Comparison of ENCODE assay signal across 26 cellular contexts in the genomic region with DNA sequence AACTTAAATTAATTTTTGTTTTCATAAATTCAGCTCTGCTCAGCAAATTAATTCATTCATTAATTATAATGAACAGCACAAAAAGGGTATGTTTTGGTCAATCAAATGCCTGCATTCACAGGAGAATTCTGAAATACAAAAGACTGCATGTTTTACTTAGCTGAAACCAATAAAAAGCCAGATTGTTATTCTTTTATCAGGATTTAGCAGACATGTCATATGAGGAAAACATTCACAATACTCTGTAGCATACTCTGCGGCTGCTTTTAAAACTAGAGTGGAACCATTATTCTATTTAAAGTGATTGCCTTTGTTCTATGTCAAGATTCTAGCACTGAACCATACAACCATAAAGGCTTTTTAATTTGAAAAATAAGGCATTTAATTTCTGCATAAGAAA. TPM values are rescaled to one million over a fixed set of nuclear protein-coding genes. Genes with fewer than 3 reads are reported as not detected.
DNase-seq lines count a peak whose midpoint lies in the region; ATAC-seq, FAIRE-seq and TF ChIP-seq lines count a peak whose summit lies in the region.
"Had no signal": no experiment of that assay in that cellular context is flagged by ENCODE, and none has a peak within 500 bp of the region (broad histone marks: within the 10 kb centered on the region; RNA-seq: fewer than 3 reads in every experiment).

No MANE protein-coding gene starts in this region.

- H3K4me3 Mint-ChIP-seq in brain: no peak overlapping the region
- no peak overlapping the region for H3K4me3 Mint-ChIP-seq in activated naive CD4-positive, alpha-beta T cell treated with anti-CD3 and anti-CD28 coated beads for 36 hours
- H3K4me3 Mint-ChIP-seq: CD14-positive monocyte; CD4-positive, alpha-beta memory T cell; CD4-positive, CD25-positive, alpha-beta regulatory T cell; CD8-positive, alpha-beta memory T cell had no signal

- no peak for TF ChIP-seq CTCF in brain (conservative IDR thresholded peaks at IDR 0.05)

- intact Hi-C loops in activated naive CD4-positive, alpha-beta T cell treated with anti-CD3 and anti-CD28 coated beads for 36 hours (cut with micrococcal nuclease): no loop called here

- H3K4me1 Mint-ChIP-seq in brain: peaks cover 10% of the 10 kb centered on the region
- H3K4me1 Mint-ChIP-seq in activated naive CD4-positive, alpha-beta T cell treated with anti-CD3 and anti-CD28 coated beads for 36 hours (ENCODE audit: low read depth): no peaks in the 10 kb centered on the region
- H3K4me1 Mint-ChIP-seq: CD14-positive monocyte; CD4-positive, alpha-beta memory T cell; CD4-positive, CD25-positive, alpha-beta regulatory T cell; CD8-positive, alpha-beta memory T cell had no signal

- H3K36me3 Mint-ChIP-seq in brain: peaks cover 29% of the 10 kb centered on the region
- no peaks in the 10 kb centered on the region for H3K36me3 Mint-ChIP-seq in activated naive CD4-positive, alpha-beta T cell treated with anti-CD3 and anti-CD28 coated beads for 36 hours (ENCODE audit: low read depth)
- H3K36me3 Mint-ChIP-seq: CD14-positive monocyte; CD4-positive, alpha-beta memory T cell; CD4-positive, CD25-positive, alpha-beta regulatory T cell; CD8-positive, alpha-beta memory T cell had no signal

- DNase-seq in DMS79 treated with DMSO at 0.1 percent for 48 hours (lab: John Stamatoyannopoulos, UW) (peak; percentile 14), DMS79 (lab: John Stamatoyannopoulos, UW) (no peak), MV-4-11 (lab: John Stamatoyannopoulos, UW) (no peak)
- DNase-seq in activated naive CD4-positive, alpha-beta T cell treated with anti-CD3 and anti-CD28 coated beads for 36 hours: no peak
- DNase-seq: ACHN; BE2C; C1 segment of cervical spinal cord; CD4-positive, alpha-beta memory T cell; CD4-positive, CD25-positive, alpha-beta regulatory T cell; CD8-positive, alpha-beta memory T cell; COR-L47; DMS 273 treated with DMSO at 0.1 percent for 48 hours; DMS153; DMS53; DND-41; EL; GDM1 had no signal

- no peak for ATAC-seq in HG03139 (IDR thresholded peaks at IDR 0.05; ENCODE audit: unreplicated experiment)
- ATAC-seq: GM12878 had no signal

- CTCF ChIA-PET in activated naive CD4-positive, alpha-beta T cell treated with anti-CD3 and anti-CD28 coated beads for 36 hours (lab: Charles Lee): no interaction called here

- peak overlapping the region in 3 of 5 experiments; percentile 23 to 73 (median 49) for H3K27ac Mint-ChIP-seq in brain
- no peak overlapping the region for H3K27ac Mint-ChIP-seq in activated naive CD4-positive, alpha-beta T cell treated with anti-CD3 and anti-CD28 coated beads for 36 hours
- H3K27ac Mint-ChIP-seq: CD14-positive monocyte; CD4-positive, alpha-beta memory T cell; CD4-positive, CD25-positive, alpha-beta regulatory T cell; CD8-positive, alpha-beta memory T cell had no signal

- no peaks in the 10 kb centered on the region for H3K9me3 Mint-ChIP-seq in brain
- no peaks in the 10 kb centered on the region for H3K9me3 Mint-ChIP-seq in activated naive CD4-positive, alpha-beta T cell treated with anti-CD3 and anti-CD28 coated beads for 36 hours
- H3K9me3 Mint-ChIP-seq: CD4-positive, alpha-beta memory T cell; CD8-positive, alpha-beta memory T cell had no signal

- peak; percentile 48 for FAIRE-seq in endometrium (lab: Jason Lieb, UNC)
- FAIRE-seq: GM12878, GM12892, GM18507 had no signal

- H3K27me3 Mint-ChIP-seq in brain: no peaks in the 10 kb centered on the region
- H3K27me3 Mint-ChIP-seq in activated naive CD4-positive, alpha-beta T cell treated with anti-CD3 and anti-CD28 coated beads for 36 hours (ENCODE audit: low read depth): no peaks in the 10 kb centered on the region
- H3K27me3 Mint-ChIP-seq: CD4-positive, CD25-positive, alpha-beta regulatory T cell had no signal

RNA-seq across cellular contexts. Expression of a gene that starts 19.1 kb away (rescaled TPM):
- 3.2 TPM for polyA plus RNA-seq in brain (ENCODE audit: insufficient read depth, low read depth, low replicate concordance)
- not detected for total RNA-seq in activated naive CD4-positive, alpha-beta T cell treated with anti-CD3 and anti-CD28 coated beads for 36 hours
- total RNA-seq: A172; CD4-positive, alpha-beta memory T cell; CD4-positive, CD25-positive, alpha-beta regulatory T cell; CD8-positive, alpha-beta memory T cell; G401; GM12878 had no signal
- polyA plus RNA-seq: CD4-positive, alpha-beta memory T cell; CD4-positive, CD25-positive, alpha-beta regulatory T cell; CD8-positive, alpha-beta memory T cell had no signal
